Comparison of ENCODE assay signal across 19 cellular contexts in the genomic region with DNA sequence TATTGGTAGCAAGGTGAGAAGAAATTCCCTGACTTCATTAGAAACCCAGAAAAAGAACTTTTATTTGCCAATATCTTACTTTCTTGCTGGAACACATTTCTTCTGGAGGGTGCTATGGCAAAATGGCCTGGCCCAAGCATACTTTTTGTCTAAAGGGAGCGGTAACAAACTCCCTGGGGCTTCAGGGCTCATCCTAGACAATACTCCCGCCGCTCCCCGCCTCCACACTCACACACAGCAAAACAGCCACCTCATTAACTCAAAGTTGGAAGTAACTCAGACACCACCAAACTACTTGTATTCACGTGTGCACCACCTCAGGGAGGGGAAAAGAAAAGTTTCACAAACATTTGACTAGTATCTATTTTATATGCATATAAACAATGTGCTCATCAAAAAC.
DNase-seq lines count a peak whose midpoint lies in the region; ATAC-seq and TF ChIP-seq lines count a peak whose summit lies in the region.
"Had no signal": no experiment of that assay in that cellular context is flagged by ENCODE, and none has a peak within 500 bp of the region (broad histone marks: within the 10 kb centered on the region; RNA-seq: fewer than 3 reads in every experiment).

No MANE protein-coding gene starts in this region.

- DNase-seq in GM23338 (ENCODE audit: low spot score) = no peak
- peak; percentile 55 for DNase-seq in endodermal cell
- no peak for DNase-seq in neural progenitor cell (ENCODE audit: low spot score)
- DNase-seq in COR-L47 (lab: John Stamatoyannopoulos, UW) = no peak
- no peak for DNase-seq in AML-193 (lab: John Stamatoyannopoulos, UW)
- no peak for DNase-seq in MG63
- DNase-seq: 8988T; ACHN; C1 segment of cervical spinal cord; CD4-positive, CD25-positive, alpha-beta regulatory T cell; CD8-positive, alpha-beta T cell; DMS 273 treated with DMSO at 0.1 percent for 48 hours; DMS53; DMS79 treated with DMSO at 0.1 percent for 48 hours; GM23248; HCEC 1CT had no signal

- no peak overlapping the region for H2AFZ ChIP-seq in GM23338
- H2AFZ ChIP-seq in neural progenitor cell (replicated peaks) = no peak overlapping the region
- H2AFZ ChIP-seq: GM23248 had no signal

- H3K4me2 ChIP-seq in GM23338 = peak overlapping the region; percentile 67
- H3K4me2 ChIP-seq in neural progenitor cell = peak overlapping the region; percentile 64
- H3K4me2 ChIP-seq: A549 had no signal

- no peak overlapping the region for H3K9ac ChIP-seq in HUES6 (ENCODE audit: low read length)
- no peak overlapping the region for H3K9ac ChIP-seq in endodermal cell (ENCODE audit: extremely low read depth, low read length, poor library complexity, severe bottlenecking)
- H3K9ac ChIP-seq in neural progenitor cell = no peak overlapping the region
- H3K9ac ChIP-seq: GM23248 had no signal

- H3K27ac ChIP-seq in GM23338 (ENCODE audit: low read depth) = no peak overlapping the region
- no peak overlapping the region for H3K27ac ChIP-seq in HUES6 (ENCODE audit: low read depth, low read length)
- H3K27ac ChIP-seq in endodermal cell (ENCODE audit: low read depth, low read length) = no peak overlapping the region
- H3K27ac ChIP-seq in neural progenitor cell = no peak overlapping the region
- H3K27ac ChIP-seq: A549, GM23248 had no signal

- no peaks in the 10 kb centered on the region for H3K9me2 ChIP-seq in GM23338 (ENCODE audit: insufficient read depth)

- H3K9me3 ChIP-seq in HUES6 (ENCODE audit: control insufficient read depth, insufficient read depth, low read depth, low read length) = no peaks in the 10 kb centered on the region
- H3K9me3 ChIP-seq in endodermal cell (ENCODE audit: control insufficient read depth, low read length) = no peaks in the 10 kb centered on the region
- H3K9me3 ChIP-seq in neural progenitor cell (ENCODE audit: low read depth) = no peaks in the 10 kb centered on the region
- H3K9me3 ChIP-seq in MG63 = no peaks in the 10 kb centered on the region
- H3K9me3 ChIP-seq: A549 had no signal

- no peaks in the 10 kb centered on the region for H4K20me1 ChIP-seq in GM23338 (replicated peaks; ENCODE audit: insufficient read depth)
- H4K20me1 ChIP-seq in neural progenitor cell (ENCODE audit: low read depth) = no peaks in the 10 kb centered on the region

- H3F3A ChIP-seq in GM23338 (replicated peaks; ENCODE audit: low read depth) (no peaks in the 10 kb centered on the region), neural progenitor cell (ENCODE audit: low read depth) (no peaks in the 10 kb centered on the region)

- H3K9me3 Mint-ChIP-seq in GM23338 (no peaks in the 10 kb centered on the region), endodermal cell (no peaks in the 10 kb centered on the region), neural progenitor cell (no peaks in the 10 kb centered on the region)
- H3K9me3 Mint-ChIP-seq: CD8-positive, alpha-beta T cell had no signal

- TF ChIP-seq CTCF in GM23338 (conservative IDR thresholded peaks at IDR 0.05; ENCODE audit: low read depth in 2 of 2) = no peak
- no peak for TF ChIP-seq CTCF in endodermal cell (conservative IDR thresholded peaks at IDR 0.05)
- no peak for TF ChIP-seq CTCF in neural progenitor cell (IDR thresholded peaks at IDR 0.05)

- ATAC-seq in GM23338 (peak; percentile 48), GM19324 (IDR thresholded peaks at IDR 0.05; ENCODE audit: low FRiP score, unreplicated experiment) (no peak)
- ATAC-seq: A549; CD8-positive, alpha-beta T cell had no signal

- H3K36me3 Mint-ChIP-seq in GM23338 (ENCODE audit: low read depth) (no peaks in the 10 kb centered on the region), endodermal cell (ENCODE audit: low read depth) (no peaks in the 10 kb centered on the region), neural progenitor cell (no peaks in the 10 kb centered on the region)
- H3K36me3 Mint-ChIP-seq: CD4-positive, CD25-positive, alpha-beta regulatory T cell; CD8-positive, alpha-beta T cell had no signal

- H3K4me3 ChIP-seq in GM23338 (peak overlapping the region; percentile 30; the same call in 1 of the 2 replicates), HUES6 (ENCODE audit: low read depth, low read length) (peak overlapping the region; percentile 31), endodermal cell (ENCODE audit: low read length) (no peak overlapping the region), neural progenitor cell (no peak overlapping the region), MG63 (no peak overlapping the region)
- H3K4me3 ChIP-seq: A549, GM23248 had no signal

- H3K27me3 Mint-ChIP-seq in GM23338 (ENCODE audit: insufficient read depth, low read depth, poor library complexity) (no peaks in the 10 kb centered on the region), endodermal cell (ENCODE audit: insufficient read depth) (peaks cover 56% of the 10 kb centered on the region), neural progenitor cell (ENCODE audit: insufficient read depth, low read depth) (peaks cover 4% of the 10 kb centered on the region)
- H3K27me3 Mint-ChIP-seq: CD4-positive, CD25-positive, alpha-beta regulatory T cell had no signal

- WGBS in endodermal cell (ENCODE audit: insufficient coverage in 1 of 2, insufficient read length in 1 of 2), 2 experiments = 8% methylated on average over 4 of the region's 5 CpGs; no CpG with 5 or more reads in 1 of the 2 experiments

- H3K4me1 Mint-ChIP-seq in GM23338 = peaks cover 16% of the 10 kb centered on the region; the same call in 2 of the 3 replicates
- peaks cover 30% of the 10 kb centered on the region for H3K4me1 Mint-ChIP-seq in endodermal cell
- peaks cover 6% of the 10 kb centered on the region for H3K4me1 Mint-ChIP-seq in neural progenitor cell
- H3K4me1 Mint-ChIP-seq: CD4-positive, CD25-positive, alpha-beta regulatory T cell had no signal

- H3K4me1 ChIP-seq in GM23338 (ENCODE audit: insufficient read depth) (peaks cover 19% of the 10 kb centered on the region), HUES6 (ENCODE audit: control insufficient read depth, insufficient read depth, low read length) (peaks cover 32% of the 10 kb centered on the region), endodermal cell (ENCODE audit: control insufficient read depth, insufficient read depth, low read length) (no peaks in the 10 kb centered on the region), neural progenitor cell (peaks cover 16% of the 10 kb centered on the region)
- H3K4me1 ChIP-seq: A549 had no signal

- H3K36me3 ChIP-seq in GM23338 (ENCODE audit: insufficient read depth) (no peaks in the 10 kb centered on the region), HUES6 (ENCODE audit: control insufficient read depth, insufficient read depth, low read length) (no peaks in the 10 kb centered on the region), endodermal cell (ENCODE audit: control insufficient read depth, insufficient read depth, low read length) (no peaks in the 10 kb centered on the region), neural progenitor cell (no peaks in the 10 kb centered on the region), MG63 (no peaks in the 10 kb centered on the region)

- H3K4me3 Mint-ChIP-seq in GM23338 (no peak overlapping the region), endodermal cell (peak overlapping the region; percentile 13), neural progenitor cell (no peak overlapping the region)
- H3K4me3 Mint-ChIP-seq: CD4-positive, CD25-positive, alpha-beta regulatory T cell; CD8-positive, alpha-beta T cell had no signal

- H3K27ac Mint-ChIP-seq in GM23338 (no peak overlapping the region), endodermal cell (peak overlapping the region; percentile 5), neural progenitor cell (no peak overlapping the region)
- H3K27ac Mint-ChIP-seq: CD4-positive, CD25-positive, alpha-beta regulatory T cell; CD8-positive, alpha-beta T cell had no signal

- H3K27me3 ChIP-seq in GM23338 (ENCODE audit: insufficient read depth) (no peaks in the 10 kb centered on the region), HUES6 (ENCODE audit: control insufficient read depth, insufficient read depth, low read length) (peaks cover 90% of the 10 kb centered on the region), endodermal cell (ENCODE audit: control insufficient read depth, insufficient read depth, low read length, poor library complexity, severe bottlenecking) (peaks cover 29% of the 10 kb centered on the region), neural progenitor cell (no peaks in the 10 kb centered on the region), MG63 (no peaks in the 10 kb centered on the region)

- H3K79me2 ChIP-seq in GM23338 (replicated peaks; ENCODE audit: insufficient read depth) = no peaks in the 10 kb centered on the region
- no peaks in the 10 kb centered on the region for H3K79me2 ChIP-seq in neural progenitor cell (ENCODE audit: low read depth)

TF ChIP-seq in GM23338, 12 proteins besides CTCF, POLR2A, EP300 and RAD21 (continues in another document):
- no peak for TF ChIP-seq CREB1 (CRISPR knock-in tag; IDR thresholded peaks at IDR 0.05; ENCODE audit: low read depth)
- TF ChIP-seq NANOG (IDR thresholded peaks at IDR 0.05; ENCODE audit: borderline replicate concordance) = no peak
- no peak for TF ChIP-seq EZH2phosphoT487 (IDR thresholded peaks at IDR 0.05; ENCODE audit: unreplicated experiment)
- TF ChIP-seq EZH2 (IDR thresholded peaks at IDR 0.05; ENCODE audit: low read depth, unreplicated experiment) = no peak
- no peak for TF ChIP-seq ZNF331 (CRISPR knock-in tag; IDR thresholded peaks at IDR 0.05; ENCODE audit: low read depth)
- TF ChIP-seq ZNF114 (CRISPR knock-in tag; IDR thresholded peaks at IDR 0.05) = no peak
- no peak for TF ChIP-seq POLR2AphosphoS5 (IDR thresholded peaks at IDR 0.05; ENCODE audit: low read depth)

Comparison
In these comparisons a context has a peak if more than half of its experiments do, and no peak if none do; other contexts are left out.
1. H3K4me3 ChIP-seq: peak in GM23338 (single experiment) and HUES6 (single experiment); none in endodermal cell (single experiment), neural progenitor cell (single experiment) and MG63 (single experiment).